Comparison of ENCODE assay signal across 17 cellular contexts in genomic region chr16:84086996-84087395, GRCh38. TPM values are rescaled to one million over a fixed set of nuclear protein-coding genes. Genes with fewer than 3 reads are reported as not detected.
"Had no signal": no experiment of that assay in that cellular context is flagged by ENCODE, and none has a peak within 500 bp of the region (broad histone marks: within the 10 kb centered on the region; RNA-seq: fewer than 3 reads in every experiment).

No MANE protein-coding gene starts in this region.

- H3K27me3 Mint-ChIP-seq: activated T-helper 17 cell treated with anti-CD3 and anti-CD28 coated beads, Interleukin-2, amount 50 U/mL, for 72 hours had no signal

- H3K27me3 ChIP-seq: sigmoid colon, spleen had no signal

- H3K4me1 Mint-ChIP-seq: neural crest cell had no signal

- H3K9me3 ChIP-seq: psoas muscle, sigmoid colon, spleen had no signal

- H3K9me3 Mint-ChIP-seq: activated T-helper 17 cell treated with anti-CD3 and anti-CD28 coated beads, Interleukin-2, amount 50 U/mL, for 72 hours; neural crest cell had no signal

- ATAC-seq: esophagus mucosa, psoas muscle had no signal

- H3K4me3 Mint-ChIP-seq: neural crest cell had no signal

- DNase-seq: activated CD4-positive, CD25-positive, alpha-beta regulatory T cell treated with anti-CD3 and anti-CD28 coated beads, Interleukin-2, amount 50 U/mL, for 72 hours; activated naive CD4-positive, alpha-beta T cell treated with Interleukin-2 at 50 U/mL for 16 hours; activated T-cell treated with anti-CD3 and anti-CD28 coated beads for 4 hours; psoas muscle; sigmoid colon; spleen; SW 1271; T-helper 9 cell had no signal

- H3K27ac ChIP-seq: psoas muscle, sigmoid colon had no signal

RNA-seq across cellular contexts. Expression of gene SLC38A8, which starts 44.4 kb away (rescaled TPM):
- total RNA-seq: activated T-helper 17 cell treated with anti-CD3 and anti-CD28 coated beads, Interleukin-2, amount 50 U/mL, for 72 hours; astrocyte; bronchial epithelial cell; esophagus mucosa; kidney epithelial cell; lower leg skin; neural crest cell; osteocyte; sigmoid colon; spleen; ureter had no signal

RNA-seq across cellular contexts. Expression of gene DNAAF1, which starts 58.1 kb away (rescaled TPM):
- total RNA-seq: bronchial epithelial cell, kidney epithelial cell, osteocyte, psoas muscle had no signal
